Comparison of ENCODE assay signal across 10 cellular contexts in genomic region chr11:309979-310572, GRCh38. TPM values are rescaled to one million over a fixed set of nuclear protein-coding genes. Genes with fewer than 3 reads are reported as not detected.
DNase-seq lines count a peak whose midpoint lies in the region; ATAC-seq and TF ChIP-seq lines count a peak whose summit lies in the region.
"Not testable (repeated sequence)": the region's sequence is repeated elsewhere in the genome, so short reads cannot be mapped to it uniquely, and the experiment has no call there.
"Had no signal": no experiment of that assay in that cellular context is flagged by ENCODE, and none has a peak within 500 bp of the region (broad histone marks: within the 10 kb centered on the region; RNA-seq: fewer than 3 reads in every experiment).

No MANE protein-coding gene starts in this region.

- H3K4me3 ChIP-seq in BJ (ENCODE audit: low read depth, low read length) (peak overlapping the region; percentile 70), astrocyte of the cerebellum (ENCODE audit: low read depth, low read length) (peak overlapping the region; percentile 54)

- not testable (repeated sequence) for ATAC-seq in WTC11; stimulated activated naive CD8-positive, alpha-beta T cell treated with anti-CD3 and anti-CD28 coated beads, Interleukin-15, amount 100 ng/mL, for 72 hours
- ATAC-seq in esophagus mucosa: peak; percentile 8

- peak overlapping the region; percentile 39 for H3K27ac ChIP-seq in layer of hippocampus (ENCODE audit: low read depth, low read length)

- H3K36me3 ChIP-seq in BJ (ENCODE audit: control insufficient read depth, insufficient read depth, low read length): not testable (repeated sequence)

- not testable (repeated sequence) for H3K9me3 Mint-ChIP-seq in HFFc6; WTC11; neural crest cell; stimulated activated naive CD8-positive, alpha-beta T cell treated with anti-CD3 and anti-CD28 coated beads, Interleukin-15, amount 100 ng/mL, for 72 hours

- not testable (repeated sequence) for TF ChIP-seq CTCF in BJ (IDR thresholded peaks at IDR 0.05; ENCODE audit: insufficient read depth, low read depth, low read length); HFFc6 (IDR thresholded peaks at IDR 0.05); WTC11 (IDR thresholded peaks at IDR 0.05); astrocyte of the cerebellum (IDR thresholded peaks at IDR 0.05; ENCODE audit: low read depth, low read length, missing control alignments); neural crest cell (conservative IDR thresholded peaks at IDR 0.05)

- in situ Hi-C loops in astrocyte of the cerebellum (cut with HindIII; ENCODE audit: low sequenced_read_pairs): not testable (repeated sequence)

- H3K4me3 Mint-ChIP-seq in HFFc6 (peak overlapping the region; percentile 91), WTC11 (peak overlapping the region; percentile 72), neural crest cell (peak overlapping the region; percentile 94)
- peak overlapping the region; percentile 84 to 96 for H3K4me3 Mint-ChIP-seq in stimulated activated naive CD8-positive, alpha-beta T cell treated with anti-CD3 and anti-CD28 coated beads, Interleukin-15, amount 100 ng/mL, for 72 hours

- H3K4me1 Mint-ChIP-seq in HFFc6 (ENCODE audit: low read depth): peaks cover 52% of the 10 kb centered on the region
- H3K4me1 Mint-ChIP-seq in WTC11: peaks cover 66% of the 10 kb centered on the region
- H3K4me1 Mint-ChIP-seq in neural crest cell: peaks cover 58% of the 10 kb centered on the region
- H3K4me1 Mint-ChIP-seq in stimulated activated naive CD8-positive, alpha-beta T cell treated with anti-CD3 and anti-CD28 coated beads, Interleukin-15, amount 100 ng/mL, for 72 hours: peaks cover 59% of the 10 kb centered on the region

- H3K27ac Mint-ChIP-seq in HFFc6: peak overlapping the region; percentile 93
- not testable (repeated sequence) for H3K27ac Mint-ChIP-seq in WTC11; neural crest cell (ENCODE audit: unreplicated experiment)
- H3K27ac Mint-ChIP-seq in stimulated activated naive CD8-positive, alpha-beta T cell treated with anti-CD3 and anti-CD28 coated beads, Interleukin-15, amount 100 ng/mL, for 72 hours: peak overlapping the region in 1 of 2 donors; percentile 91

- H3K27me3 ChIP-seq in BJ (ENCODE audit: control insufficient read depth, insufficient read depth, low read length); layer of hippocampus (ENCODE audit: control insufficient read depth, insufficient read depth, low read length): not testable (repeated sequence)

- CTCF ChIA-PET in BJ (lab: Yijun Ruan, JAX) (interaction anchor here (0.6 to 1.3 kb wide), 6 partner anchors 24 to 194 kb away, joined by 3 to 4 read pairs (median 3); no protein-coding TSS in a partner anchor), WTC11 (lab: Charles Lee) (interaction anchor here (1.0 to 1.8 kb wide), 4 partner anchors 23 to 59 kb away, joined by 3 to 12 read pairs (median 4); no protein-coding TSS in a partner anchor)

- H3K36me3 Mint-ChIP-seq in HFFc6 (ENCODE audit: low read depth); WTC11; neural crest cell (ENCODE audit: low read depth): not testable (repeated sequence)

- not testable (repeated sequence) for H3K27me3 Mint-ChIP-seq in HFFc6 (ENCODE audit: insufficient read depth); WTC11 (ENCODE audit: low read depth); stimulated activated naive CD8-positive, alpha-beta T cell treated with anti-CD3 and anti-CD28 coated beads, Interleukin-15, amount 100 ng/mL, for 72 hours
- H3K27me3 Mint-ChIP-seq in neural crest cell (ENCODE audit: low read depth): peaks cover 42% of the 10 kb centered on the region

- POLR2A ChIA-PET in BJ (lab: Charles Lee): not testable (repeated sequence)
- POLR2A ChIA-PET in WTC11 (lab: Charles Lee): interaction anchor here (1.3 kb wide), 1 partner anchor 45 kb away, joined by 4 read pairs; no protein-coding TSS in a partner anchor

- not testable (repeated sequence) for DNase-seq in BJ (ENCODE audit: low read depth); HFFc6; WTC11 (ENCODE audit: low spot score); astrocyte of the cerebellum (ENCODE audit: low read depth); neural crest cell (ENCODE audit: low read depth, low spot score)
- DNase-seq in stimulated activated naive CD8-positive, alpha-beta T cell treated with anti-CD3 and anti-CD28 coated beads, Interleukin-15, amount 100 ng/mL, for 72 hours: peak in 1 of 2 donors; percentile 20

TF ChIP-seq in WTC11, 78 proteins besides CTCF, POLR2A, EP300 and RAD21:
- 0 out of 2 replicates have a peak, but pooled peaks have one; percentile 32 for TF ChIP-seq ZNF423 (CRISPR knock-in tag; IDR thresholded peaks at IDR 0.05)

RNA-seq across cellular contexts. Expression of gene IFITM2, which starts 2.5 kb away (rescaled TPM):
- 456 and 813 TPM in 2 replicates for polyA plus RNA-seq in BJ (2011; rRNA removed)
- polyA minus RNA-seq in BJ (2011; rRNA and poly(A)+ RNA removed): 396 and 464 TPM in 2 replicates
- total RNA-seq in HFFc6 (2021; fragmentation: NEBNext Ultra II Directional; extraction: Animal tissue kit (Norgen Biotek cat#: 25700)): 100 to 1,000 TPM; 257 to 325 (median 291) TPM
- 436 to 616 TPM (median 577 TPM) in 3 replicates for total RNA-seq in WTC11 (2021)
- 94.0 TPM for total RNA-seq in esophagus mucosa
- total RNA-seq in neural crest cell: 55.0 and 67.2 TPM in 2 replicates

RNA-seq across cellular contexts. Expression of gene IFITM1, which starts 3.8 kb away (rescaled TPM):
- polyA plus RNA-seq in BJ (2011; rRNA removed): 566 and 660 TPM in 2 replicates
- polyA minus RNA-seq in BJ (2011; rRNA and poly(A)+ RNA removed): 362 and 693 TPM in 2 replicates
- total RNA-seq in HFFc6 (2021; fragmentation: NEBNext Ultra II Directional; extraction: Animal tissue kit (Norgen Biotek cat#: 25700)): 10 to 100 TPM; 23.5 to 36.1 (median 30.0) TPM
- 544 to 679 TPM (median 640 TPM) in 3 replicates for total RNA-seq in WTC11 (2021)
- 59.8 TPM for total RNA-seq in esophagus mucosa
- 2.0 and 2.3 TPM in 2 replicates for total RNA-seq in neural crest cell

RNA-seq across cellular contexts. Expression of gene IFITM3, which starts 10.6 kb away (rescaled TPM):
- polyA plus RNA-seq in BJ (2011; rRNA removed): 989 and 1,538 TPM in 2 replicates
- polyA minus RNA-seq in BJ (2011; rRNA and poly(A)+ RNA removed): 1,405 and 1,742 TPM in 2 replicates
- 100 to 1,000 TPM; 399 to 531 (median 452) TPM for total RNA-seq in HFFc6 (2021; fragmentation: NEBNext Ultra II Directional; extraction: Animal tissue kit (Norgen Biotek cat#: 25700))
- 381 to 503 TPM (median 481 TPM) in 3 replicates for total RNA-seq in WTC11 (2021)
- total RNA-seq in esophagus mucosa: 180 TPM
- 156 and 165 TPM in 2 replicates for total RNA-seq in neural crest cell

RNA-seq across cellular contexts. Expression of gene IFITM5, which starts 10.8 kb away (rescaled TPM):
- not detected in 2 replicates for polyA plus RNA-seq in BJ (2011; rRNA removed)
- not detected in 2 replicates for polyA minus RNA-seq in BJ (2011; rRNA and poly(A)+ RNA removed)
- total RNA-seq in HFFc6 (2021; fragmentation: NEBNext Ultra II Directional; extraction: Animal tissue kit (Norgen Biotek cat#: 25700)): not detected
- not detected in 3 replicates for total RNA-seq in WTC11 (2021)
- not detected for total RNA-seq in esophagus mucosa
- total RNA-seq in neural crest cell: not detected in 2 replicates
- total RNA-seq: foreskin keratinocyte, mesenteric fat pad had no signal
- polyA plus RNA-seq: foreskin keratinocyte had no signal

RNA-seq across cellular contexts. Expression of gene PGGHG, which starts 21.1 kb away (rescaled TPM):
- polyA plus RNA-seq in BJ (2011; rRNA removed): 7.4 and 13.2 TPM in 2 replicates
- 3.6 and 3.9 TPM in 2 replicates for polyA minus RNA-seq in BJ (2011; rRNA and poly(A)+ RNA removed)
- 10 to 100 TPM in 4 of 6 experiments, 1 to 10 TPM in 2; 9.7 to 12.2 (median 11.4) TPM for total RNA-seq in HFFc6 (2021; fragmentation: NEBNext Ultra II Directional; extraction: Animal tissue kit (Norgen Biotek cat#: 25700))
- total RNA-seq in WTC11 (2021): 74.9 to 111 TPM (median 106 TPM) in 3 replicates
- total RNA-seq in esophagus mucosa: 2.4 TPM
- total RNA-seq in neural crest cell: 23.2 and 25.1 TPM in 2 replicates
